In genomic region chr4:22625301-22625700, GRCh38 we compare ENCODE assay signal across 20 cellular contexts.
DNase-seq lines count a peak whose midpoint lies in the region; ATAC-seq and TF ChIP-seq lines count a peak whose summit lies in the region.
"Had no signal": no experiment of that assay in that cellular context is flagged by ENCODE, and none has a peak within 500 bp of the region (broad histone marks: within the 10 kb centered on the region; RNA-seq: fewer than 3 reads in every experiment).

No MANE protein-coding gene starts in this region.

- no peak for ATAC-seq in HG02798 (IDR thresholded peaks at IDR 0.05; ENCODE audit: poor library complexity, unreplicated experiment)
- ATAC-seq: Panc1 had no signal

- peak; percentile 17 for DNase-seq in brain microvascular endothelial cell
- peak; percentile 21 for DNase-seq in myocyte (ENCODE audit: low read depth)
- DNase-seq in activated CD4-positive, alpha-beta T cell treated with anti-CD3 and anti-CD28 coated beads for 4 hours = no peak
- DNase-seq in stimulated activated CD4-positive, alpha-beta T cell treated with anti-CD3 and anti-CD28 coated beads, Interleukin-4, amount 100 ng/mL, for 24 hours = no peak
- no peak for DNase-seq in NCI-H146 (lab: John Stamatoyannopoulos, UW)
- DNase-seq: activated naive CD8-positive, alpha-beta T cell treated with anti-CD3 and anti-CD28 coated beads for 36 hours; cortex of kidney; hypothalamus; kidney glomerular epithelial cell; NCI-H1417; NCI-H2171; NCI-H748 treated with DMSO at 0.1 percent for 48 hours; spleen; stimulated activated CD8-positive, alpha-beta memory T cell treated with anti-CD3 and anti-CD28 coated beads, Interleukin-4, amount 100 ng/mL, for 48 hours had no signal

- H3K27ac ChIP-seq in BLaER1 treated with 17β-estradiol and CSF1 and Interleukin-3, amounts not matched to agents 10 nM and 100 nM = 0 out of 22 replicates have a peak overlapping the region, but pooled peaks of 1 of the 11 experiments have one; percentile 27
- H3K27ac ChIP-seq in HUES64 (ENCODE audit: low read depth, low read length) = peak overlapping the region; percentile 81
- H3K27ac ChIP-seq in brain microvascular endothelial cell = no peak overlapping the region
- H3K27ac ChIP-seq: epithelial cell of prostate, spleen, vagina had no signal

- peak overlapping the region in 6 of 11 experiments; percentile 30 to 77 (median 60); a peak in 9 of 22 replicates for H3K4me2 ChIP-seq in BLaER1 treated with 17β-estradiol and CSF1 and Interleukin-3, amounts not matched to agents 10 nM and 100 nM

- 26% methylated on average over 3 of the region's 3 CpGs for WGBS in HUES64

- TF ChIP-seq CTCF in brain microvascular endothelial cell (IDR thresholded peaks at IDR 0.05; ENCODE audit: low read depth, low read length, missing control alignments) = no peak

- no peaks in the 10 kb centered on the region for H3K9me3 ChIP-seq in BLaER1 treated with 17β-estradiol and CSF1 and Interleukin-3, amounts not matched to agents 10 nM and 100 nM (replicated peaks in 1 of 11)
- H3K9me3 ChIP-seq in HUES64 (ENCODE audit: insufficient read depth, low read depth, low read length) = no peaks in the 10 kb centered on the region
- H3K9me3 ChIP-seq: spleen, vagina had no signal

- H3K4me3 ChIP-seq in BLaER1 treated with 17β-estradiol and CSF1 and Interleukin-3, amounts not matched to agents 10 nM and 100 nM = no peak overlapping the region
- H3K4me3 ChIP-seq in HUES64 (ENCODE audit: low read length) (no peak overlapping the region), brain microvascular endothelial cell (ENCODE audit: low read depth, low read length) (no peak overlapping the region)
- H3K4me3 ChIP-seq: spleen, vagina had no signal

- H3K27me3 ChIP-seq in BLaER1 treated with 17β-estradiol and CSF1 and Interleukin-3, amounts not matched to agents 10 nM and 100 nM = no peaks in the 10 kb centered on the region
- H3K27me3 ChIP-seq in HUES64 (ENCODE audit: insufficient read depth, low read length) (no peaks in the 10 kb centered on the region), brain microvascular endothelial cell (replicated peaks) (no peaks in the 10 kb centered on the region)
- H3K27me3 ChIP-seq: spleen, vagina had no signal

- no peaks in the 10 kb centered on the region for H3K36me3 ChIP-seq in BLaER1 treated with 17β-estradiol and CSF1 and Interleukin-3, amounts not matched to agents 10 nM and 100 nM
- H3K36me3 ChIP-seq in HUES64 (ENCODE audit: insufficient read depth, low read length) (no peaks in the 10 kb centered on the region), brain microvascular endothelial cell (replicated peaks) (no peaks in the 10 kb centered on the region)
- H3K36me3 ChIP-seq: spleen, vagina had no signal

- H3K4me1 ChIP-seq in BLaER1 treated with 17β-estradiol and CSF1 and Interleukin-3, amounts not matched to agents 10 nM and 100 nM = peaks cover 0 to 52% (median 7%) of the 10 kb centered on the region in 10 experiments; a peak in 13 of 20 replicates
- peaks cover 16% of the 10 kb centered on the region for H3K4me1 ChIP-seq in HUES64 (ENCODE audit: insufficient read depth, low read length)
- H3K4me1 ChIP-seq: spleen, vagina had no signal

- H4K20me1 ChIP-seq in BLaER1 treated with 17β-estradiol and CSF1 and Interleukin-3, amounts not matched to agents 10 nM and 100 nM = no peaks in the 10 kb centered on the region

- no peak overlapping the region for H3K9ac ChIP-seq in BLaER1 treated with 17β-estradiol and CSF1 and Interleukin-3, amounts not matched to agents 10 nM and 100 nM
- H3K9ac ChIP-seq in HUES64 (ENCODE audit: low read depth, low read length) = peak overlapping the region; percentile 37; the same call in 1 of the 2 replicates

- in situ Hi-C loops in brain microvascular endothelial cell (cut with HindIII; ENCODE audit: low pct_ligation_motif_present, low sequenced_read_pairs) = no loop called here

Comparison
In these comparisons a context has a peak if more than half of its experiments do, and no peak if none do; other contexts are left out.
1. DNase-seq: peak in brain microvascular endothelial cell (single experiment) and myocyte (single experiment); none in activated CD4-positive, alpha-beta T cell treated with anti-CD3 and anti-CD28 coated beads for 4 hours (0 of 2), stimulated activated CD4-positive, alpha-beta T cell treated with anti-CD3 and anti-CD28 coated beads, Interleukin-4, amount 100 ng/mL, for 24 hours (single experiment) and NCI-H146 (single experiment).